ENCODE assay signal across 18 cellular contexts in the genomic region with DNA sequence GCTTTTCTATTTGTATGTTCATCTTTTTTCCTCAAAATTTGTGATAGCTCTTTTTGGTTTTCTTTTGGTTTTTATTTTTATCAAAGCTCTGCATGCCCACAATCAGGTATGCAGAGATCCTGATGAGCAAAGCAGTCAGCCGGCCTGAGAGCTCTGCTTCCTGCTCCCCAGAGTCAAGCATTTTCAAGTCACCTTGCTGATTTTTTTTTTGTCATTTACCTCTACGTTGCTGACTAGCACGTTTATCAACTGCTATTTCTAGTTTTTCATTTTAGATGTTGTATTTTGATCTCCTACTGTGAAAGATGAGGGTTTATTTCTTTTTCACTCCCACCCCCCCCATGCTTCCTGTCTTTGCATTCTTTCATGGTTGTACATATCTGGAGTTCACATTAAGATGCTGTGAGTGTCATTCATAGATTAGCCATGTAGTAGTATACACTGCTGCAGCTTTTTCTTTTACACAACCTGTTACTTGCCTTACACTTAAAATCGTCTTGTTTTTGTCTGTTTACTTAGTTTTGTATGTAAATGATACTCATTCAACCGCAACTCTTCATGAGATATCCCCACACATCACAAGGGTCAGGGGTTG.
DNase-seq lines count a peak whose midpoint lies in the region; ATAC-seq, FAIRE-seq and TF ChIP-seq lines count a peak whose summit lies in the region.
"Had no signal": no experiment of that assay in that cellular context is flagged by ENCODE, and none has a peak within 500 bp of the region (broad histone marks: within the 10 kb centered on the region; RNA-seq: fewer than 3 reads in every experiment).

No MANE protein-coding gene starts in this region.

- peaks cover 5% of the 10 kb centered on the region for H3K9me3 Mint-ChIP-seq in activated naive CD4-positive, alpha-beta T cell treated with anti-CD3 and anti-CD28 coated beads, Interleukin-2, amount 50 U/mL, for 24 hours

- no TSS peak for BruUV-seq in K562 (replicated peaks; lab: Mats Ljungman, UMichigan)

- H3K9me3 ChIP-seq in T-helper 17 cell (ENCODE audit: control insufficient read depth, low read length, poor library complexity, severe bottlenecking) = no peaks in the 10 kb centered on the region
- no peaks in the 10 kb centered on the region for H3K9me3 ChIP-seq in K562 (replicated peaks; ENCODE audit: control insufficient read depth, insufficient read depth, low read depth, low read length)
- H3K9me3 ChIP-seq: breast epithelium, gastroesophageal sphincter, MG63, tibial nerve had no signal

- TF ChIP-seq CTCF in K562 (IDR thresholded peaks at IDR 0.05 in 2 of 3, conservative IDR thresholded peaks at IDR 0.05 in 1 of 3; ENCODE audit: insufficient read depth in 2 of 3, low read depth in 1 of 3, low read length in 3 of 3) = no peak

- no peak for TF ChIP-seq POLR2A in K562 (conservative IDR thresholded peaks at IDR 0.05)

- no peak for DNase-seq in activated naive CD4-positive, alpha-beta T cell (lab: John Stamatoyannopoulos, UW)
- DNase-seq in T-helper 17 cell (no peak), K562 (ENCODE audit: extremely low read depth in 1 of 4, low spot score in 3 of 4) (no peak), mucosa of gallbladder (ENCODE audit: low spot score) (no peak), NCI-H1930 (lab: John Stamatoyannopoulos, UW) (no peak), CD1c-positive myeloid dendritic cell (ENCODE audit: extremely low spot score) (no peak)
- DNase-seq: activated CD8-positive, alpha-beta memory T cell treated with anti-CD3 and anti-CD28 coated beads for 24 hours; activated gamma-delta T cell; dermis blood vessel endothelial cell; left colon; MG63; NCI-H187; stimulated activated CD4-positive, alpha-beta T cell treated with anti-CD3 and anti-CD28 coated beads, Interleukin-12 subunit alpha, Interleukin-12 subunit beta, amount 100 ng/mL, for 4 hours had no signal

- no peak for TF ChIP-seq EP300 in K562 (IDR thresholded peaks at IDR 0.05; ENCODE audit: low read length)

- peaks cover 4 to 19% of the 10 kb centered on the region in 2 experiments; a peak in 4 of 5 replicates for H3K4me1 ChIP-seq in K562 (replicated peaks in 1 of 2; ENCODE audit: control insufficient read depth in 2 of 2, insufficient read depth in 2 of 2, low read length in 2 of 2)
- H3K4me1 ChIP-seq: breast epithelium, gastroesophageal sphincter had no signal

- no peak for FAIRE-seq in K562 (lab: Jason Lieb, UNC)

- no peaks in the 10 kb centered on the region for H3K27me3 ChIP-seq in K562 (ENCODE audit: control insufficient read depth in 2 of 2, insufficient read depth in 2 of 2, low read length in 2 of 2)
- H3K27me3 ChIP-seq: breast epithelium, gastroesophageal sphincter, MG63, tibial nerve had no signal

- POLR2A ChIA-PET in K562 (lab: Yijun Ruan, JAX) = no interaction called here

- no peaks in the 10 kb centered on the region for H3K36me3 Mint-ChIP-seq in activated naive CD4-positive, alpha-beta T cell treated with anti-CD3 and anti-CD28 coated beads, Interleukin-2, amount 50 U/mL, for 24 hours
- no peaks in the 10 kb centered on the region for H3K36me3 Mint-ChIP-seq in T-helper 17 cell (ENCODE audit: low read depth)

- H3K9me1 ChIP-seq in K562 (ENCODE audit: control insufficient read depth, insufficient read depth, low read length) = no peaks in the 10 kb centered on the region

- H4K20me1 ChIP-seq in K562 (replicated peaks; ENCODE audit: control insufficient read depth, insufficient read depth, low read length) = no peaks in the 10 kb centered on the region

- H3K9ac ChIP-seq in K562 (ENCODE audit: insufficient read depth in 1 of 2, low read depth in 2 of 2, low read length in 2 of 2) = no peak overlapping the region

- CTCF ChIA-PET in K562 (lab: Yijun Ruan, JAX; ENCODE audit: low intra/inter-chr PET ratio) = no interaction called here

- no peaks in the 10 kb centered on the region for H3K79me2 ChIP-seq in K562 (ENCODE audit: control insufficient read depth, insufficient read depth, low read length)

- peak overlapping the region; percentile 95 for H3K27ac Mint-ChIP-seq in activated naive CD4-positive, alpha-beta T cell treated with anti-CD3 and anti-CD28 coated beads, Interleukin-2, amount 50 U/mL, for 24 hours
- H3K27ac Mint-ChIP-seq in T-helper 17 cell = peak overlapping the region; percentile 89

- H3K27me3 Mint-ChIP-seq in activated naive CD4-positive, alpha-beta T cell treated with anti-CD3 and anti-CD28 coated beads, Interleukin-2, amount 50 U/mL, for 24 hours = no peaks in the 10 kb centered on the region
- H3K27me3 Mint-ChIP-seq in T-helper 17 cell = no peaks in the 10 kb centered on the region

- no peak overlapping the region for H3K27ac ChIP-seq in K562 (ENCODE audit: extremely low read depth, low read depth, low read length)
- H3K27ac ChIP-seq: breast epithelium, gastroesophageal sphincter, tibial nerve had no signal

- no peak for TF ChIP-seq RAD21 in K562 (CRISPR knock-in tag; conservative IDR thresholded peaks at IDR 0.05 in 1 of 2, IDR thresholded peaks at IDR 0.05 in 1 of 2)

- ATAC-seq in T-helper 17 cell (peak; percentile 34), K562 (peak; percentile 51; the same call in 2 of the 3 replicates), GM19035 (IDR thresholded peaks at IDR 0.05; ENCODE audit: unreplicated experiment) (no peak)
- ATAC-seq: gastroesophageal sphincter, left colon had no signal

- H2AFZ ChIP-seq in K562 (ENCODE audit: low read depth, low read length) = no peak overlapping the region

- H3K4me3 ChIP-seq in K562 = no peak overlapping the region
- H3K4me3 ChIP-seq: breast epithelium, gastroesophageal sphincter, MG63, tibial nerve had no signal

- H3K4me1 Mint-ChIP-seq in activated naive CD4-positive, alpha-beta T cell treated with anti-CD3 and anti-CD28 coated beads, Interleukin-2, amount 50 U/mL, for 24 hours = peaks cover 95% of the 10 kb centered on the region
- peaks cover 57% of the 10 kb centered on the region for H3K4me1 Mint-ChIP-seq in T-helper 17 cell

- no peak overlapping the region; the same call in 1 of the 2 replicates for H3K4me2 ChIP-seq in K562 (ENCODE audit: insufficient read depth, low read length)

- intact Hi-C loops in K562 (cut with micrococcal nuclease) = no loop called here

- in situ Hi-C loops in K562 (cut with MboI) = no loop called here

- no peaks in the 10 kb centered on the region for H3K36me3 ChIP-seq in K562 (ENCODE audit: control insufficient read depth, insufficient read depth, low read length)
- H3K36me3 ChIP-seq: breast epithelium, MG63 had no signal

- H3K4me3 Mint-ChIP-seq in activated naive CD4-positive, alpha-beta T cell treated with anti-CD3 and anti-CD28 coated beads, Interleukin-2, amount 50 U/mL, for 24 hours = peak overlapping the region; percentile 76
- peak overlapping the region; percentile 66 for H3K4me3 Mint-ChIP-seq in T-helper 17 cell

- WGBS in K562 (ENCODE audit: insufficient coverage, low coverage, missing lambda C conversion rate) = 6% methylated on average over 5 of the region's 5 CpGs

TF ChIP-seq in K562, 482 proteins besides CTCF, POLR2A, EP300 and RAD21:
- TF ChIP-seq, protein P1, sequence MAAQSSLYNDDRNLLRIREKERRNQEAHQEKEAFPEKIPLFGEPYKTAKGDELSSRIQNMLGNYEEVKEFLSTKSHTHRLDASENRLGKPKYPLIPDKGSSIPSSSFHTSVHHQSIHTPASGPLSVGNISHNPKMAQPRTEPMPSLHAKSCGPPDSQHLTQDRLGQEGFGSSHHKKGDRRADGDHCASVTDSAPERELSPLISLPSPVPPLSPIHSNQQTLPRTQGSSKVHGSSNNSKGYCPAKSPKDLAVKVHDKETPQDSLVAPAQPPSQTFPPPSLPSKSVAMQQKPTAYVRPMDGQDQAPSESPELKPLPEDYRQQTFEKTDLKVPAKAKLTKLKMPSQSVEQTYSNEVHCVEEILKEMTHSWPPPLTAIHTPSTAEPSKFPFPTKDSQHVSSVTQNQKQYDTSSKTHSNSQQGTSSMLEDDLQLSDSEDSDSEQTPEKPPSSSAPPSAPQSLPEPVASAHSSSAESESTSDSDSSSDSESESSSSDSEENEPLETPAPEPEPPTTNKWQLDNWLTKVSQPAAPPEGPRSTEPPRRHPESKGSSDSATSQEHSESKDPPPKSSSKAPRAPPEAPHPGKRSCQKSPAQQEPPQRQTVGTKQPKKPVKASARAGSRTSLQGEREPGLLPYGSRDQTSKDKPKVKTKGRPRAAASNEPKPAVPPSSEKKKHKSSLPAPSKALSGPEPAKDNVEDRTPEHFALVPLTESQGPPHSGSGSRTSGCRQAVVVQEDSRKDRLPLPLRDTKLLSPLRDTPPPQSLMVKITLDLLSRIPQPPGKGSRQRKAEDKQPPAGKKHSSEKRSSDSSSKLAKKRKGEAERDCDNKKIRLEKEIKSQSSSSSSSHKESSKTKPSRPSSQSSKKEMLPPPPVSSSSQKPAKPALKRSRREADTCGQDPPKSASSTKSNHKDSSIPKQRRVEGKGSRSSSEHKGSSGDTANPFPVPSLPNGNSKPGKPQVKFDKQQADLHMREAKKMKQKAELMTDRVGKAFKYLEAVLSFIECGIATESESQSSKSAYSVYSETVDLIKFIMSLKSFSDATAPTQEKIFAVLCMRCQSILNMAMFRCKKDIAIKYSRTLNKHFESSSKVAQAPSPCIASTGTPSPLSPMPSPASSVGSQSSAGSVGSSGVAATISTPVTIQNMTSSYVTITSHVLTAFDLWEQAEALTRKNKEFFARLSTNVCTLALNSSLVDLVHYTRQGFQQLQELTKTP (IDR thresholded peaks at IDR 0.05; ENCODE audit: low read depth in 1 of 2, partially characterized antibody in 2 of 2) = peak in 1 of 2 experiments; percentile 38
- TF ChIP-seq, protein P2, sequence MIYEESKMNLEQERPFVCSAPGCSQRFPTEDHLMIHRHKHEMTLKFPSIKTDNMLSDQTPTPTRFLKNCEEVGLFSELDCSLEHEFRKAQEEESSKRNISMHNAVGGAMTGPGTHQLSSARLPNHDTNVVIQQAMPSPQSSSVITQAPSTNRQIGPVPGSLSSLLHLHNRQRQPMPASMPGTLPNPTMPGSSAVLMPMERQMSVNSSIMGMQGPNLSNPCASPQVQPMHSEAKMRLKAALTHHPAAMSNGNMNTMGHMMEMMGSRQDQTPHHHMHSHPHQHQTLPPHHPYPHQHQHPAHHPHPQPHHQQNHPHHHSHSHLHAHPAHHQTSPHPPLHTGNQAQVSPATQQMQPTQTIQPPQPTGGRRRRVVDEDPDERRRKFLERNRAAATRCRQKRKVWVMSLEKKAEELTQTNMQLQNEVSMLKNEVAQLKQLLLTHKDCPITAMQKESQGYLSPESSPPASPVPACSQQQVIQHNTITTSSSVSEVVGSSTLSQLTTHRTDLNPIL (CRISPR knock-in tag; IDR thresholded peaks at IDR 0.05) = no peak
- TF ChIP-seq NR2C1 (IDR thresholded peaks at IDR 0.05) (no peak; the same call in 1 of the 2 replicates), NR2C1 (tag; IDR thresholded peaks at IDR 0.05) (peak; percentile 72), NR2C2 (CRISPR knock-in tag; IDR thresholded peaks at IDR 0.05) (no peak), NR2C2 (tag; IDR thresholded peaks at IDR 0.05) (peak; percentile 50; the same call in 1 of the 2 replicates)
